Comparison of ENCODE assay signal across 14 cellular contexts in genomic region chr17:27552467-27552779, GRCh38.
DNase-seq lines count a peak whose midpoint lies in the region; ATAC-seq, FAIRE-seq and TF ChIP-seq lines count a peak whose summit lies in the region.
"Had no signal": no experiment of that assay in that cellular context is flagged by ENCODE, and none has a peak within 500 bp of the region (broad histone marks: within the 10 kb centered on the region; RNA-seq: fewer than 3 reads in every experiment).

No MANE protein-coding gene starts in this region.

- peak; percentile 3 to 35; a peak in 1 of 5 replicates for TF ChIP-seq EP300 in A549 (IDR thresholded peaks at IDR 0.05)

- DNase-seq in A549 (ENCODE audit: low read depth in 1 of 2, low spot score in 1 of 2) = peak; percentile 91 to 95
- peak; percentile 56 for DNase-seq in HCT116 (ENCODE audit: low read depth, low spot score)
- no peak for DNase-seq in activated B cell treated with CpG ODN at 0.5 μM for 24 hours
- DNase-seq in islet precursor cell = peak; percentile 95
- DNase-seq in GF-D8 (lab: John Stamatoyannopoulos, UW) = no peak
- no peak for DNase-seq in activated T-helper 1 cell treated with anti-CD3 and anti-CD28 coated beads, Interleukin-12 subunit alpha, Interleukin-12 subunit beta, Interleukin-2, Interleukin-4 antibody, amounts not matched to agents 30 ng/mL and 10 ng/mL and 1 ng/mL, durations not matched to agents 14 hours and 24 hours and 36 hours (ENCODE audit: low spot score)
- DNase-seq in NCI-H2029 treated with DMSO at 0.1 percent for 48 hours (lab: John Stamatoyannopoulos, UW) = no peak
- DNase-seq in KBM-7 = no peak
- DNase-seq: caudate nucleus; CD8-positive, alpha-beta T cell; hypothalamus; NCI-H2081 treated with DMSO at 0.1 percent for 48 hours; SHP77 treated with DMSO at 0.1 percent for 48 hours had no signal

- peak; percentile 92 for FAIRE-seq in A549 (lab: Jason Lieb, UNC)
- FAIRE-seq: GM18507 had no signal

- no peaks in the 10 kb centered on the region for H4K20me1 ChIP-seq in HCT116 (ENCODE audit: insufficient read depth)

- TF ChIP-seq POLR2A in A549 (IDR thresholded peaks at IDR 0.05; ENCODE audit: low read length) (no peak), HCT116 (IDR thresholded peaks at IDR 0.05; ENCODE audit: borderline replicate concordance, extremely low read depth, insufficient read depth, insufficient read length) (no peak)

- 7% methylated on average over 1 of the region's 1 CpG for WGBS in A549 (ENCODE audit: missing lambda C conversion rate)

- peaks cover 30% of the 10 kb centered on the region for H3K36me3 Mint-ChIP-seq in activated B cell treated with CpG ODN at 0.5 μM for 24 hours (ENCODE audit: low read depth)
- H3K36me3 Mint-ChIP-seq in activated T-helper 1 cell treated with anti-CD3 and anti-CD28 coated beads, Interleukin-12 subunit alpha, Interleukin-12 subunit beta, Interleukin-2, Interleukin-4 antibody, amounts not matched to agents 30 ng/mL and 10 ng/mL and 1 ng/mL, durations not matched to agents 14 hours and 24 hours and 36 hours (ENCODE audit: low read depth) = peaks cover 28% of the 10 kb centered on the region

- ATAC-seq in A549 = peak; percentile 85 to 88
- ATAC-seq in HCT116 = peak; percentile 76
- peak; percentile 34 for ATAC-seq in activated B cell treated with CpG ODN at 0.5 μM for 24 hours (ENCODE audit: low read depth)
- ATAC-seq: CD8-positive, alpha-beta T cell had no signal

- H3K36me3 ChIP-seq in HCT116 (ENCODE audit: control insufficient read depth in 1 of 2, insufficient read depth in 2 of 2, low read length in 2 of 2) = no peaks in the 10 kb centered on the region

- no peaks in the 10 kb centered on the region for H3K27me3 Mint-ChIP-seq in activated B cell treated with CpG ODN at 0.5 μM for 24 hours
- no peaks in the 10 kb centered on the region for H3K27me3 Mint-ChIP-seq in activated T-helper 1 cell treated with anti-CD3 and anti-CD28 coated beads, Interleukin-12 subunit alpha, Interleukin-12 subunit beta, Interleukin-2, Interleukin-4 antibody, amounts not matched to agents 30 ng/mL and 10 ng/mL and 1 ng/mL, durations not matched to agents 14 hours and 24 hours and 36 hours (ENCODE audit: insufficient read depth)

- H3K9me2 ChIP-seq in HCT116 (ENCODE audit: insufficient read depth) = no peaks in the 10 kb centered on the region

- TF ChIP-seq RAD21 in A549 (conservative IDR thresholded peaks at IDR 0.05 in 1 of 2, IDR thresholded peaks at IDR 0.05 in 1 of 2) = peak in 1 of 2 experiments; percentile 43; a peak in 2 of 5 replicates
- TF ChIP-seq RAD21 in HCT116 (IDR thresholded peaks at IDR 0.05; ENCODE audit: low read depth) = 0 out of 2 replicates have a peak, but pooled peaks have one; percentile 12

- in situ Hi-C loops in KBM-7 (cut with MboI; ENCODE audit: low pct_unique_long_range_greater_than_20kb, low sequenced_read_pairs) = no loop called here

- no peak for TF ChIP-seq CTCF in A549 (IDR thresholded peaks at IDR 0.05)
- TF ChIP-seq CTCF in HCT116 (IDR thresholded peaks at IDR 0.05 in 2 of 3, conservative IDR thresholded peaks at IDR 0.05 in 1 of 3; ENCODE audit: borderline replicate concordance in 1 of 3, insufficient read depth in 1 of 3, low read depth in 2 of 3, low read length in 2 of 3) = 0 out of 6 replicates have a peak, but pooled peaks of 1 of the 3 experiments have one; percentile 5
- TF ChIP-seq CTCF in activated B cell treated with CpG ODN at 0.5 μM for 24 hours (IDR thresholded peaks at IDR 0.05) = no peak

- H3K27ac Mint-ChIP-seq in activated B cell treated with CpG ODN at 0.5 μM for 24 hours = no peak overlapping the region
- H3K27ac Mint-ChIP-seq in activated T-helper 1 cell treated with anti-CD3 and anti-CD28 coated beads, Interleukin-12 subunit alpha, Interleukin-12 subunit beta, Interleukin-2, Interleukin-4 antibody, amounts not matched to agents 30 ng/mL and 10 ng/mL and 1 ng/mL, durations not matched to agents 14 hours and 24 hours and 36 hours = no peak overlapping the region
- H3K27ac Mint-ChIP-seq: CD8-positive, alpha-beta T cell had no signal

- no peak overlapping the region for H3K4me3 Mint-ChIP-seq in activated B cell treated with CpG ODN at 0.5 μM for 24 hours
- no peak overlapping the region for H3K4me3 Mint-ChIP-seq in activated T-helper 1 cell treated with anti-CD3 and anti-CD28 coated beads, Interleukin-12 subunit alpha, Interleukin-12 subunit beta, Interleukin-2, Interleukin-4 antibody, amounts not matched to agents 30 ng/mL and 10 ng/mL and 1 ng/mL, durations not matched to agents 14 hours and 24 hours and 36 hours
- H3K4me3 Mint-ChIP-seq: CD8-positive, alpha-beta T cell had no signal

- H3K4me1 ChIP-seq in A549 = peaks cover 68% of the 10 kb centered on the region
- peaks cover 39 to 42% of the 10 kb centered on the region in 2 experiments for H3K4me1 ChIP-seq in HCT116 (ENCODE audit: control insufficient read depth in 1 of 2, insufficient read depth in 2 of 2, low read length in 2 of 2)

- H3K4me1 Mint-ChIP-seq in activated B cell treated with CpG ODN at 0.5 μM for 24 hours = peaks cover 22% of the 10 kb centered on the region
- peaks cover 61% of the 10 kb centered on the region for H3K4me1 Mint-ChIP-seq in activated T-helper 1 cell treated with anti-CD3 and anti-CD28 coated beads, Interleukin-12 subunit alpha, Interleukin-12 subunit beta, Interleukin-2, Interleukin-4 antibody, amounts not matched to agents 30 ng/mL and 10 ng/mL and 1 ng/mL, durations not matched to agents 14 hours and 24 hours and 36 hours (ENCODE audit: low read depth)

- H3K79me2 ChIP-seq in HCT116 (ENCODE audit: insufficient read depth, low read length) = no peaks in the 10 kb centered on the region

- POLR2A ChIA-PET in A549 (lab: Yijun Ruan, JAX) = interaction anchor here (1.7 kb wide), 1 partner anchor 12 kb away, joined by 8 read pairs; no protein-coding TSS in a partner anchor
- POLR2A ChIA-PET in HCT116 (lab: Charles Lee) = no interaction called here
- POLR2A ChIA-PET in activated B cell treated with CpG ODN at 0.5 μM for 24 hours (lab: Charles Lee) = interaction anchor here (0.6 kb wide), 1 partner anchor 85 kb away, joined by 3 read pairs; no protein-coding TSS in a partner anchor

- H3K4me2 ChIP-seq in A549 (peak overlapping the region; percentile 83), HCT116 (ENCODE audit: low read length) (peak overlapping the region; percentile 76)

- H3K9me3 ChIP-seq in A549 (no peaks in the 10 kb centered on the region), HCT116 (ENCODE audit: control insufficient read depth in 1 of 2, insufficient read depth in 1 of 2, low read depth in 1 of 2, low read length in 2 of 2) (no peaks in the 10 kb centered on the region)

- BruUV-seq in HCT116 (replicated peaks; lab: Mats Ljungman, UMichigan) = no TSS peak

- H3K27me3 ChIP-seq in HCT116 (ENCODE audit: insufficient read depth, low read length) = no peaks in the 10 kb centered on the region

- H3K27ac ChIP-seq in A549 (peak overlapping the region; percentile 91 to 97), HCT116 (ENCODE audit: low read depth, low read length) (peak overlapping the region; percentile 78)

- intact Hi-C loops in HCT116 (cut with micrococcal nuclease) (loop anchor here (5.0 kb wide), 1 partner anchor 60 kb away; no protein-coding TSS in a partner anchor), activated B cell treated with CpG ODN at 0.5 μM for 24 hours (cut with micrococcal nuclease) (no loop called here)
- intact Hi-C loops in activated T-helper 1 cell treated with anti-CD3 and anti-CD28 coated beads, Interleukin-12 subunit alpha, Interleukin-12 subunit beta, Interleukin-2, Interleukin-4 antibody, amounts not matched to agents 30 ng/mL and 10 ng/mL and 1 ng/mL, durations not matched to agents 14 hours and 24 hours and 36 hours (cut with micrococcal nuclease) = no loop called here

- H3K9ac ChIP-seq in HCT116 (ENCODE audit: low read length) = peak overlapping the region; percentile 31

- no peaks in the 10 kb centered on the region for H3K9me3 Mint-ChIP-seq in activated B cell treated with CpG ODN at 0.5 μM for 24 hours
- H3K9me3 Mint-ChIP-seq in activated T-helper 1 cell treated with anti-CD3 and anti-CD28 coated beads, Interleukin-12 subunit alpha, Interleukin-12 subunit beta, Interleukin-2, Interleukin-4 antibody, amounts not matched to agents 30 ng/mL and 10 ng/mL and 1 ng/mL, durations not matched to agents 14 hours and 24 hours and 36 hours = no peaks in the 10 kb centered on the region
- H3K9me3 Mint-ChIP-seq: CD8-positive, alpha-beta T cell had no signal

- no peak overlapping the region for H2AFZ ChIP-seq in HCT116 (ENCODE audit: low read depth, low read length, poor library complexity, severe bottlenecking)

- 0 out of 3 replicates have a peak overlapping the region, but pooled peaks have one; percentile 10 for H3K4me3 ChIP-seq in A549
- peak overlapping the region in 1 of 2 experiments; percentile 29; a peak in 2 of 4 replicates for H3K4me3 ChIP-seq in HCT116 (replicated peaks in 1 of 2; ENCODE audit: low read depth in 1 of 2, low read length in 2 of 2)

- RAD21 ChIA-PET in HCT116 (lab: Charles Lee; ENCODE audit: low non-redundant PET in 1 of 2, low total read pairs in 2 of 2, uncharacterized antibody in 2 of 2, unreplicated experiment in 2 of 2) = no interaction called here

- CTCF ChIA-PET in A549 (lab: Yijun Ruan, JAX) = interaction anchor here (0.7 to 4.0 kb wide), 10 partner anchors 12 to 198 kb away, joined by 3 to 35 read pairs (median 6); no protein-coding TSS in a partner anchor
- CTCF ChIA-PET in HCT116 (lab: Charles Lee) = interaction anchor here (0.8 kb wide), 1 partner anchor 58 kb away, joined by 4 read pairs; no protein-coding TSS in a partner anchor
- CTCF ChIA-PET in activated B cell treated with CpG ODN at 0.5 μM for 24 hours (lab: Charles Lee) = interaction anchor here (1.1 kb wide), 1 partner anchor 96 kb away, joined by 4 read pairs; the partner anchor contains the start of gene KSR1

TF ChIP-seq in A549, 52 proteins besides CTCF, POLR2A, EP300 and RAD21 (continues in another document):
- no peak for TF ChIP-seq FOXS1 (CRISPR knock-in tag; IDR thresholded peaks at IDR 0.05)
- no peak for TF ChIP-seq TP53 (CRISPR knock-in tag; IDR thresholded peaks at IDR 0.05)
- TF ChIP-seq SMC3 (IDR thresholded peaks at IDR 0.05) = no peak; the same call in 2 of the 3 replicates
- no peak for TF ChIP-seq FOSB (CRISPR knock-in tag; IDR thresholded peaks at IDR 0.05)
- TF ChIP-seq FOSL2 (IDR thresholded peaks at IDR 0.05) = peak; percentile 97
- TF ChIP-seq FOSL2 (CRISPR knock-in tag; IDR thresholded peaks at IDR 0.05) = peak; percentile 99
- no peak for TF ChIP-seq CHD4 (IDR thresholded peaks at IDR 0.05; ENCODE audit: borderline replicate concordance)

TF ChIP-seq in HCT116, 20 proteins besides CTCF, POLR2A, EP300 and RAD21:
- TF ChIP-seq EGR1 (IDR thresholded peaks at IDR 0.05; ENCODE audit: low read depth) = no peak
- no peak for TF ChIP-seq POLR2AphosphoS5 (IDR thresholded peaks at IDR 0.05; ENCODE audit: low read depth, low read length)
- TF ChIP-seq JUND (IDR thresholded peaks at IDR 0.05) = peak; percentile 84
- peak; percentile 87 for TF ChIP-seq FOSL1 (IDR thresholded peaks at IDR 0.05; ENCODE audit: low read depth)

Comparison
In these comparisons a context has a peak if more than half of its experiments do, and no peak if none do; other contexts are left out.
1. ATAC-seq: peak in every context shown above with its lines; median percentile 86 in A549; 76 in HCT116; 34 in activated B cell treated with CpG ODN at 0.5 μM for 24 hours.
2. DNase-seq: peak in A549 (2 of 2), HCT116 (single experiment) and islet precursor cell (single experiment); none in activated B cell treated with CpG ODN at 0.5 μM for 24 hours (single experiment), GF-D8 (single experiment), activated T-helper 1 cell treated with anti-CD3 and anti-CD28 coated beads, Interleukin-12 subunit alpha, Interleukin-12 subunit beta, Interleukin-2, Interleukin-4 antibody, amounts not matched to agents 30 ng/mL and 10 ng/mL and 1 ng/mL, durations not matched to agents 14 hours and 24 hours and 36 hours (single experiment), NCI-H2029 treated with DMSO at 0.1 percent for 48 hours (single experiment) and KBM-7 (single experiment).
3. Of the 6 proteins assayed by ChIP-seq in both A549 and HCT116: peak only in A549: MAX; only in HCT116: none; in both: none; in neither: 3; mixed calls (peak in some experiments, not most) for 2.